8 cellular contexts compared by ENCODE assay signal in the genomic region with DNA sequence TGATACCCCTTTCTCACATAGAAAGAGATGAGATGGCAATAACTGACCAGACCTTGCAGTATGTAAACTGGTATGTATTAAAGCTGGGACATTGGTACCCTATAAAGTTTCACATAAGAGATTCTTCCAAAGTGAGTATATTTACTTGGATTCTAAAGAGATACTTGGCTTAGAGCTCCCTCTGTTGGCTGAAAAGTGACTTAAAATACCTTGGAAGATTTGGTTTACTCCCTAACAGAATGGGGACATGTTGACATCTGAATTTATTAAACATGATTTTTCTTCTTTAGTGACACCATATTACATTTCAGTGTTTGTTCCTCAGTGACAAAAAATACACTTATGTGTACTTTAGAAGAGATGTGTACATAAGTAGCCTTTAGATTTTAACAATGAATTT. TPM values are rescaled to one million over a fixed set of nuclear protein-coding genes. Genes with fewer than 3 reads are reported as not detected.
DNase-seq lines count a peak whose midpoint lies in the region; ATAC-seq, FAIRE-seq and TF ChIP-seq lines count a peak whose summit lies in the region.

No MANE protein-coding gene starts in this region.

- H3K27ac ChIP-seq in foreskin keratinocyte, result no peak overlapping the region

- H3K27me3 ChIP-seq in foreskin keratinocyte, result no peaks in the 10 kb centered on the region

- FAIRE-seq in A204.1 (lab: Jason Lieb, UNC), result peak; percentile 98
- FAIRE-seq in G401.6 (lab: Jason Lieb, UNC), result peak; percentile 96

- DNase-seq in NCI-H1436 (lab: John Stamatoyannopoulos, UW) (peak; percentile 44), SW480 (ENCODE audit: low spot score) (peak; percentile 61), foreskin keratinocyte (peak; percentile 1 to 21), retina (peak; percentile 2)

- H3K4me1 ChIP-seq in foreskin keratinocyte, result no peaks in the 10 kb centered on the region

- TF ChIP-seq CTCF in foreskin keratinocyte (conservative IDR thresholded peaks at IDR 0.05), result peak; percentile 66

- ATAC-seq in foreskin keratinocyte (no peak), HG03457 (IDR thresholded peaks at IDR 0.05; ENCODE audit: unreplicated experiment) (no peak), HG03439 (IDR thresholded peaks at IDR 0.05; ENCODE audit: unreplicated experiment) (no peak)

RNA-seq across cellular contexts. Expression of a gene that starts 47.9 kb away (rescaled TPM):
- 0.07 TPM in 1 of 2 replicates, not detected in the other for total RNA-seq in foreskin keratinocyte
- polyA plus RNA-seq in foreskin keratinocyte, result 0.06 and 0.07 TPM in 2 replicates

Comparison
In these comparisons a context has a peak if more than half of its experiments do, and no peak if none do; other contexts are left out.
1. DNase-seq: peak in every context shown above with its lines; median percentile 61 in SW480; 44 in NCI-H1436; 11 in foreskin keratinocyte; 2 in retina.